16 cellular contexts compared by ENCODE assay signal in the genomic region with DNA sequence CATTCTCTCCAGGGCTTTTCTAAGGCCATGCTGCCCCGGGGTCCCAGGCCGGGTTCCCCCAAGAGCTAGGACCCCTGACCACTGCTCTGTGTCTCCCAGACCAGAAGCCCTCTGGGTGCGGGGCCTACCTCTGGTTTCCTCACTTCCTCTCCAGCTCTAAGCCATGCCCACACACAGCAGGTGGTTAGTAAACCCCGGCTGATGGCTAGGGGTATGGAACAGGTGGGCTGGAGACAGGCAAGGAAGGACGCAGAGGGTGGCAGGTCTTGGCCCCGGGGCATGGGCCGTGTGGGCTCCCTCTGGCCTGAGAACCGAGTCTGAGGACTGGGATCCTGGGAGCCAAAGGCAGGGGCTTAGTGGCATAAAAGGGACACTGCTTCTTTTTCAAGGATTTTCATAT. TPM values are rescaled to one million over a fixed set of nuclear protein-coding genes. Genes with fewer than 3 reads are reported as not detected.
DNase-seq lines count a peak whose midpoint lies in the region; ATAC-seq, FAIRE-seq and TF ChIP-seq lines count a peak whose summit lies in the region.
"Had no signal": no experiment of that assay in that cellular context is flagged by ENCODE, and none has a peak within 500 bp of the region (broad histone marks: within the 10 kb centered on the region; RNA-seq: fewer than 3 reads in every experiment).

No MANE protein-coding gene starts in this region.

- WGBS in IMR-90 (ENCODE audit: extremely low coverage in 2 of 2, insufficient read length in 1 of 2), 2 experiments = 71% methylated on average over 7 of the region's 8 CpGs; no CpG with 5 or more reads in 1 of the 2 experiments
- WGBS in H1 (ENCODE audit: extremely low coverage in 1 of 2, insufficient coverage in 1 of 2, insufficient read length in 1 of 2, insufficient replicate concordance in 2 of 2, low coverage in 1 of 2, low lambda C conversion rate in 2 of 2, missing lambda C conversion rate in 1 of 2), 2 experiments = 94% methylated on average over 8 of the region's 8 CpGs; no CpG with 5 or more reads in 1 of the 2 experiments

- no peaks in the 10 kb centered on the region for H3K79me1 ChIP-seq in IMR-90 (ENCODE audit: low read depth in 1 of 2, low read length in 2 of 2)
- H3K79me1 ChIP-seq in H1 (ENCODE audit: low read depth, low read length) = no peaks in the 10 kb centered on the region

- ATAC-seq in IMR-90 (ENCODE audit: low read depth) (no peak), GM21737 (IDR thresholded peaks at IDR 0.05; ENCODE audit: unreplicated experiment) (no peak)
- ATAC-seq in stimulated activated naive CD8-positive, alpha-beta T cell treated with anti-CD3 and anti-CD28 coated beads, Interleukin-15, Interleukin-2, amounts not matched to agents 100 U/mL and 50 U/mL, for 24 hours = no peak

- BruUV-seq in IMR-90 (replicated peaks; lab: Mats Ljungman, UMichigan) = no TSS peak

- H3K9ac ChIP-seq in BLaER1 (no peak overlapping the region), IMR-90 (ENCODE audit: low read depth, low read length) (no peak overlapping the region), H1 (replicated peaks in 1 of 4; ENCODE audit: extremely low read depth in 1 of 4, low read depth in 3 of 4, low read length in 3 of 4) (no peak overlapping the region)

- H3K23ac ChIP-seq in IMR-90 (ENCODE audit: low read depth, low read length) (no peak overlapping the region), H1 (ENCODE audit: insufficient read length) (no peak overlapping the region)

- H3K4me2 ChIP-seq in BLaER1 = peak overlapping the region; percentile 50
- no peak overlapping the region for H3K4me2 ChIP-seq in IMR-90 (ENCODE audit: low read depth, low read length)
- no peak overlapping the region for H3K4me2 ChIP-seq in H1 (ENCODE audit: insufficient read depth in 1 of 2, low read depth in 2 of 2, low read length in 2 of 2)

- no peak for FAIRE-seq in H1 (lab: Jason Lieb, UNC)

- H3K18ac ChIP-seq in IMR-90 (ENCODE audit: low read depth, low read length) (no peak overlapping the region), H1 (ENCODE audit: extremely low read depth, low read length) (no peak overlapping the region)

- dilution Hi-C loops in IMR-90 (cut with HindIII; ENCODE audit: low sequenced_read_pairs, unreplicated experiment) = no loop called here

- no peak for TF ChIP-seq EP300 in H1 (IDR thresholded peaks at IDR 0.05; ENCODE audit: borderline replicate concordance in 1 of 2, low read depth in 2 of 2, low read length in 2 of 2)

- H2BK15ac ChIP-seq in IMR-90 (ENCODE audit: low read depth, low read length) (no peak overlapping the region), H1 (ENCODE audit: low read length) (no peak overlapping the region)

- intact Hi-C loops in IMR-90 (cut with micrococcal nuclease) = no loop called here

- H2AFZ ChIP-seq in IMR-90 (replicated peaks; ENCODE audit: low read length, poor library complexity) = no peak overlapping the region
- H2AFZ ChIP-seq in H1 (ENCODE audit: low read length) = no peak overlapping the region

- H3K36me3 ChIP-seq in BLaER1 = no peaks in the 10 kb centered on the region
- no peaks in the 10 kb centered on the region for H3K36me3 ChIP-seq in IMR-90 (ENCODE audit: control insufficient read depth, insufficient read depth, low read length)
- no peaks in the 10 kb centered on the region for H3K36me3 ChIP-seq in H1 (ENCODE audit: control insufficient read depth in 2 of 4, insufficient read depth in 4 of 4, low read length in 3 of 4)
- H3K36me3 ChIP-seq: HAP-1 had no signal

- H4K91ac ChIP-seq in IMR-90 (ENCODE audit: insufficient read depth, low read depth, low read length) = no peak overlapping the region
- H4K91ac ChIP-seq in H1 (replicated peaks; ENCODE audit: insufficient read length, low read length) = no peak overlapping the region

- POLR2A ChIA-PET in IMR-90 (lab: Charles Lee; ENCODE audit: unreplicated experiment) (no interaction called here), H1 (lab: Charles Lee; ENCODE audit: partially characterized antibody) (interaction anchor here (1.7 kb wide), 1 partner anchor 51 kb away, joined by 3 read pairs; no protein-coding TSS in a partner anchor)

- DNase-seq in IMR-90 (no peak), H1 (ENCODE audit: low read depth in 1 of 2, low spot score in 2 of 2) (no peak), HPDE6-E6E7 (ENCODE audit: extremely low spot score) (no peak), foreskin melanocyte (no peak)
- no peak for DNase-seq in stimulated activated naive CD8-positive, alpha-beta T cell treated with anti-CD3 and anti-CD28 coated beads, Interleukin-15, Interleukin-2, amounts not matched to agents 100 U/mL and 50 U/mL, for 24 hours
- DNase-seq: DND-41, MM.1S, NCI-H1694 treated with DMSO at 0.1 percent for 48 hours, NCI-H2227 treated with DMSO at 0.1 percent for 48 hours had no signal

- no peaks in the 10 kb centered on the region for H3K23me2 ChIP-seq in H1 (ENCODE audit: low read depth, low read length)

- H4K20me1 ChIP-seq in BLaER1 = peaks cover 8% of the 10 kb centered on the region; the same call in 1 of the 2 replicates
- no peaks in the 10 kb centered on the region for H4K20me1 ChIP-seq in IMR-90 (ENCODE audit: insufficient read depth, low read length)
- no peaks in the 10 kb centered on the region for H4K20me1 ChIP-seq in H1 (replicated peaks in 1 of 2; ENCODE audit: control insufficient read depth in 1 of 2, insufficient read depth in 2 of 2, low read length in 2 of 2)

- H4K5ac ChIP-seq in IMR-90 (ENCODE audit: low read depth, low read length) (no peak overlapping the region), H1 (ENCODE audit: insufficient read length, low read depth, low read length) (no peak overlapping the region)

- H3K27ac ChIP-seq in BLaER1 (no peak overlapping the region), IMR-90 (ENCODE audit: insufficient read depth, low read length) (no peak overlapping the region), VCaP (peak overlapping the region; percentile 56; the same call in 1 of the 2 replicates), H1 (ENCODE audit: low read depth, low read length) (no peak overlapping the region)
- H3K27ac ChIP-seq: SK-N-MC had no signal

- H3K4me3 ChIP-seq in BLaER1 = no peak overlapping the region
- no peak overlapping the region for H3K4me3 ChIP-seq in IMR-90 (ENCODE audit: insufficient read depth, low read depth, low read length)
- no peak overlapping the region for H3K4me3 ChIP-seq in H1 (ENCODE audit: extremely low read depth in 1 of 4, insufficient read depth in 2 of 4, low read depth in 3 of 4, low read length in 4 of 4)
- H3K4me3 ChIP-seq: HAP-1, SK-N-MC had no signal

- TF ChIP-seq CTCF in IMR-90 (conservative IDR thresholded peaks at IDR 0.05; ENCODE audit: low read depth, low read length) (no peak), VCaP (conservative IDR thresholded peaks at IDR 0.05) (no peak), H1 (IDR thresholded peaks at IDR 0.05; ENCODE audit: control extremely low read depth in 1 of 3, insufficient read depth in 1 of 3, low read depth in 1 of 3, low read length in 3 of 3) (no peak)

- no peaks in the 10 kb centered on the region for H3K9me3 ChIP-seq in BLaER1
- H3K9me3 ChIP-seq in IMR-90 (ENCODE audit: control insufficient read depth, insufficient read depth, low read length) = no peaks in the 10 kb centered on the region
- H3K9me3 ChIP-seq in H1 (ENCODE audit: insufficient read depth in 2 of 2, low read depth in 1 of 2, low read length in 1 of 2) = no peaks in the 10 kb centered on the region
- H3K9me3 ChIP-seq: HAP-1 had no signal

- H2BK120ac ChIP-seq in IMR-90 (ENCODE audit: low read depth, low read length) = no peak overlapping the region
- no peak overlapping the region for H2BK120ac ChIP-seq in H1 (replicated peaks; ENCODE audit: low read depth, low read length)

- H2BK20ac ChIP-seq in IMR-90 (ENCODE audit: low read depth, low read length) (no peak overlapping the region), H1 (ENCODE audit: low read length) (no peak overlapping the region)

- no peak overlapping the region for H3K56ac ChIP-seq in IMR-90 (ENCODE audit: extremely low read depth, insufficient read depth, low read length)
- H3K56ac ChIP-seq in H1 (replicated peaks; ENCODE audit: insufficient read length, low read depth, low read length) = no peak overlapping the region

- no peaks in the 10 kb centered on the region for H3K9me1 ChIP-seq in IMR-90 (ENCODE audit: insufficient read depth, low read length)

- TF ChIP-seq RAD21 in IMR-90 (IDR thresholded peaks at IDR 0.05; ENCODE audit: low read length) (no peak), H1 (IDR thresholded peaks at IDR 0.05 in 1 of 2, conservative IDR thresholded peaks at IDR 0.05 in 1 of 2; ENCODE audit: low read depth in 2 of 2, low read length in 2 of 2) (no peak)

- H2BK12ac ChIP-seq in H1 (ENCODE audit: low read depth, low read length) = no peak overlapping the region

- H3K4me1 ChIP-seq in BLaER1 (peaks cover 82% of the 10 kb centered on the region), IMR-90 (ENCODE audit: control insufficient read depth, insufficient read depth, low read length) (no peaks in the 10 kb centered on the region), H1 (replicated peaks in 1 of 4; ENCODE audit: control insufficient read depth in 3 of 4, insufficient read depth in 4 of 4, low read length in 3 of 4) (no peaks in the 10 kb centered on the region)
- H3K4me1 ChIP-seq: HAP-1 had no signal

- H3K14ac ChIP-seq in IMR-90 (replicated peaks; ENCODE audit: low read depth, low read length) = no peak overlapping the region
- no peak overlapping the region for H3K14ac ChIP-seq in H1 (ENCODE audit: insufficient read length)

- H4K8ac ChIP-seq in IMR-90 (ENCODE audit: low read depth in 2 of 2, low read length in 2 of 2) (no peak overlapping the region), H1 (ENCODE audit: extremely low read depth, insufficient read depth, low read length) (peak overlapping the region; percentile 25; the same call in 1 of the 2 replicates)

- no peak overlapping the region for H2BK5ac ChIP-seq in IMR-90 (ENCODE audit: low read depth, low read length, poor library complexity, severe bottlenecking)
- no peak overlapping the region for H2BK5ac ChIP-seq in H1 (ENCODE audit: low read depth, low read length)

- CTCF ChIA-PET in IMR-90 (lab: Yijun Ruan, JAX) = interaction anchor here (0.9 kb wide), 1 partner anchor 47 kb away, joined by 3 read pairs; no protein-coding TSS in a partner anchor
- CTCF ChIA-PET in H1 (lab: Charles Lee; ENCODE audit: partially characterized antibody) = interaction anchor here (0.7 to 2.3 kb wide), 11 partner anchors 8 to 965 kb away, joined by 3 to 8 read pairs (median 3); no protein-coding TSS in a partner anchor

- H3K27me3 ChIP-seq in BLaER1 = peaks cover 18% of the 10 kb centered on the region
- peaks cover 30% of the 10 kb centered on the region for H3K27me3 ChIP-seq in IMR-90 (ENCODE audit: control insufficient read depth, insufficient read depth, low read length)
- no peaks in the 10 kb centered on the region for H3K27me3 ChIP-seq in H1 (replicated peaks in 1 of 4; ENCODE audit: control insufficient read depth in 3 of 4, extremely low read depth in 1 of 4, insufficient read depth in 3 of 4, low read length in 3 of 4)

- no peak overlapping the region for H2AK5ac ChIP-seq in IMR-90 (ENCODE audit: low read depth, low read length)
- no peak overlapping the region for H2AK5ac ChIP-seq in H1 (ENCODE audit: low read depth, low read length)

- in situ Hi-C loops in IMR-90 (cut with MboI; ENCODE audit: low sequenced_read_pairs) = no loop called here

- H3K4ac ChIP-seq in IMR-90 (ENCODE audit: low read depth, low read length) (no peak overlapping the region), H1 (replicated peaks; ENCODE audit: insufficient read length, low read depth, low read length) (no peak overlapping the region)

- H2AK9ac ChIP-seq in IMR-90 (replicated peaks; ENCODE audit: low read depth, low read length, poor library complexity) = peak overlapping the region; percentile 42

- H3K79me2 ChIP-seq in H1 (ENCODE audit: control insufficient read depth in 1 of 2, insufficient read depth in 2 of 2, low read length in 2 of 2) = no peaks in the 10 kb centered on the region

- no peak for TF ChIP-seq POLR2A in IMR-90 (IDR thresholded peaks at IDR 0.05; ENCODE audit: low read depth, low read length)
- TF ChIP-seq POLR2A in H1 (IDR thresholded peaks at IDR 0.05; ENCODE audit: control extremely low read depth in 1 of 2, low read depth in 2 of 2, low read length in 2 of 2) = no peak

RNA-seq across cellular contexts. Expression of a gene that starts 15.9 kb away (rescaled TPM):
- total RNA-seq in IMR-90 (2012; rRNA removed) = 0.18 and 0.28 TPM in 2 replicates
- 1.9 and 2.4 TPM in 2 replicates for polyA plus RNA-seq in IMR-90 (2012; rRNA removed)
- polyA plus RNA-seq in IMR-90 (2012; cell fraction: cytosol; rRNA removed) = 1.4 and 2.4 TPM in 2 replicates
- 7.8 and 21.5 TPM in 2 replicates for polyA plus RNA-seq in IMR-90 (2012; cell fraction: nucleus; rRNA removed; ENCODE audit: low replicate concordance)
- 0.19 TPM in 2 replicates for total RNA-seq in H1 (2021; fragmentation: NEBNext Ultra II Directional; extraction: Animal tissue kit (Norgen Biotek cat#: 25700))
- 0.14 TPM in 2 replicates for polyA plus RNA-seq in H1 (2011; rRNA removed)
- 0.12 TPM for polyA plus RNA-seq in H1 (2011; cell fraction: cytosol; rRNA removed)
- 0.54 TPM for polyA plus RNA-seq in H1 (2011; cell fraction: nucleus; rRNA removed)
- polyA plus RNA-seq in H1 (2012, experiment 1 of 2) = 0.06 to 0.16 TPM (median 0.14 TPM) in 4 replicates
- 0.07 TPM for polyA plus RNA-seq in H1 (2012, experiment 2 of 2)
- 0.10 TPM for polyA plus RNA-seq in H1 (2013, experiment 1 of 2)
- polyA plus RNA-seq in H1 (2013, experiment 2 of 2) = 0.07 TPM
- 0.05 and 0.16 TPM in 2 replicates for polyA minus RNA-seq in H1 (2011; rRNA and poly(A)+ RNA removed)
- polyA minus RNA-seq in H1 (2011; cell fraction: cytosol; rRNA and poly(A)+ RNA removed) = not detected
- polyA minus RNA-seq in H1 (2011; cell fraction: nucleus; rRNA and poly(A)+ RNA removed) = 0.30 TPM
- total RNA-seq: A673, LHCN-M2 had no signal

RNA-seq across cellular contexts. Expression of a gene that starts 47.8 kb away (rescaled TPM):
- total RNA-seq in IMR-90 (2012; rRNA removed) = 18.9 and 19.7 TPM in 2 replicates
- 16.9 and 19.4 TPM in 2 replicates for polyA plus RNA-seq in IMR-90 (2012; rRNA removed)
- polyA plus RNA-seq in IMR-90 (2012; cell fraction: cytosol; rRNA removed) = 16.4 and 25.8 TPM in 2 replicates
- 21.3 and 37.5 TPM in 2 replicates for polyA plus RNA-seq in IMR-90 (2012; cell fraction: nucleus; rRNA removed; ENCODE audit: low replicate concordance)
- total RNA-seq in H1 (2021; fragmentation: NEBNext Ultra II Directional; extraction: Animal tissue kit (Norgen Biotek cat#: 25700)) = 24.3 and 24.7 TPM in 2 replicates
- polyA plus RNA-seq in H1 (2011; rRNA removed) = 26.9 and 37.3 TPM in 2 replicates
- 29.9 TPM for polyA plus RNA-seq in H1 (2011; cell fraction: cytosol; rRNA removed)
- 42.6 TPM for polyA plus RNA-seq in H1 (2011; cell fraction: nucleus; rRNA removed)
- polyA plus RNA-seq in H1 (2012, experiment 1 of 2) = 16.5 to 25.6 TPM (median 24.1 TPM) in 4 replicates
- polyA plus RNA-seq in H1 (2012, experiment 2 of 2) = 26.0 TPM
- 13.3 TPM for polyA plus RNA-seq in H1 (2013, experiment 1 of 2)
- polyA plus RNA-seq in H1 (2013, experiment 2 of 2) = 13.7 TPM
- 10.7 and 13.6 TPM in 2 replicates for polyA minus RNA-seq in H1 (2011; rRNA and poly(A)+ RNA removed)
- polyA minus RNA-seq in H1 (2011; cell fraction: cytosol; rRNA and poly(A)+ RNA removed) = 19.8 TPM
- polyA minus RNA-seq in H1 (2011; cell fraction: nucleus; rRNA and poly(A)+ RNA removed) = 22.3 TPM
